In genomic region chr11:122923302-122923701, GRCh38 we compare ENCODE assay signal across 1 cellular context.
TF ChIP-seq lines count a peak whose summit lies in the region.

No MANE protein-coding gene starts in this region.

TF ChIP-seq in H1, 55 proteins besides CTCF, POLR2A, EP300 and RAD21 (continued from another document):
- TF ChIP-seq RBBP5 (IDR thresholded peaks at IDR 0.05; ENCODE audit: borderline replicate concordance, low read depth, low read length), result no peak
- TF ChIP-seq CEBPB (IDR thresholded peaks at IDR 0.05; ENCODE audit: low read depth, low read length), result peak; percentile 30; the same call in 1 of the 2 replicates
- TF ChIP-seq CBX5 (IDR thresholded peaks at IDR 0.05; ENCODE audit: low read depth, low read length), result no peak
- no peak for TF ChIP-seq ASH2L (IDR thresholded peaks at IDR 0.05; ENCODE audit: low read length)
